ENCODE assay signal across 2 cellular contexts in the genomic region with DNA sequence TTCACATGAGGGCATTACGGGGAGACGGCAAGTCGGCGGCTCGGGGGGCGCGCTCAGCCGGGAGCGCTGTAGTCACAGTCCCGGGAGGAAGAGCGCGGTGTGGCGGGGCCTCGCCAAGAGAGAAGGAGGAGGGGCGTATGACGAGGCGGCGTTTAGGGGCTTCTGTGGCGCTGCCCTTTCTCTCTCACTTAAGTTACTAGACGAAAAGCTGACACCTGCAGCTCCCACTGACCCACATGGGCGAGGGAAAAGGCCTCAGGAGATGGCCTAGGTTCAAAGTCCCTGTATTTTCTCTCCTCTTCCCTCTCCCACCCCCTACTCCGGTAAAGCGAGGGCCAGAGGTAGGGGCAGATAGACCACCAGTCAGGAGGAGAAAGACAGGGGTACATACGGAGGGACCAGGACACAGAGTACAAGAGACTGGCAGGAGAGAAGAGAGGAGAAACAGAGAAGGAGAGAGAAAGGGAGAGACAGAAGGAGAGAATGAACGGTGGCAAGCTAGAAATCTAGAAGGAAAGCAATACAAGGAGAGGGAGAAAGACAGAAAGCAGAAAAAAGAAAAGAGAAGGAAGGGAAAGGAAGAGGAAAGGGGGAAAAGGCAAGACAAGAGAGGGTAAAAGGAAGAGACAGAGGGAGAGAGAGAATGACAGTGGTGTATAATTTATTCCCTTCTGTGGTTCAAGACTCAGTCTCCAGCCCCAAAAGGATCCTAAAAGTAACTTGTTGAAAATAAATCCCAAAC.
TF ChIP-seq lines count a peak whose summit lies in the region.

No MANE protein-coding gene starts in this region.

TF ChIP-seq in SK-N-SH, 30 proteins besides CTCF, POLR2A, EP300 and RAD21 (continued from another document):
- TF ChIP-seq, protein P1, sequence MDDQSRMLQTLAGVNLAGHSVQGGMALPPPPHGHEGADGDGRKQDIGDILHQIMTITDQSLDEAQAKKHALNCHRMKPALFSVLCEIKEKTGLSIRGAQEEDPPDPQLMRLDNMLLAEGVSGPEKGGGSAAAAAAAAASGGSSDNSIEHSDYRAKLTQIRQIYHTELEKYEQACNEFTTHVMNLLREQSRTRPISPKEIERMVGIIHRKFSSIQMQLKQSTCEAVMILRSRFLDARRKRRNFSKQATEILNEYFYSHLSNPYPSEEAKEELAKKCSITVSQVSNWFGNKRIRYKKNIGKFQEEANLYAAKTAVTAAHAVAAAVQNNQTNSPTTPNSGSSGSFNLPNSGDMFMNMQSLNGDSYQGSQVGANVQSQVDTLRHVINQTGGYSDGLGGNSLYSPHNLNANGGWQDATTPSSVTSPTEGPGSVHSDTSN (IDR thresholded peaks at IDR 0.05) = no peak
- TF ChIP-seq FOXM1 (IDR thresholded peaks at IDR 0.05; ENCODE audit: low read depth) = no peak
- TF ChIP-seq, protein P2, sequence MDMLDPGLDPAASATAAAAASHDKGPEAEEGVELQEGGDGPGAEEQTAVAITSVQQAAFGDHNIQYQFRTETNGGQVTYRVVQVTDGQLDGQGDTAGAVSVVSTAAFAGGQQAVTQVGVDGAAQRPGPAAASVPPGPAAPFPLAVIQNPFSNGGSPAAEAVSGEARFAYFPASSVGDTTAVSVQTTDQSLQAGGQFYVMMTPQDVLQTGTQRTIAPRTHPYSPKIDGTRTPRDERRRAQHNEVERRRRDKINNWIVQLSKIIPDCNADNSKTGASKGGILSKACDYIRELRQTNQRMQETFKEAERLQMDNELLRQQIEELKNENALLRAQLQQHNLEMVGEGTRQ (IDR thresholded peaks at IDR 0.05; ENCODE audit: borderline replicate concordance, low read depth, low read length) = no peak
- TF ChIP-seq, protein P3, sequence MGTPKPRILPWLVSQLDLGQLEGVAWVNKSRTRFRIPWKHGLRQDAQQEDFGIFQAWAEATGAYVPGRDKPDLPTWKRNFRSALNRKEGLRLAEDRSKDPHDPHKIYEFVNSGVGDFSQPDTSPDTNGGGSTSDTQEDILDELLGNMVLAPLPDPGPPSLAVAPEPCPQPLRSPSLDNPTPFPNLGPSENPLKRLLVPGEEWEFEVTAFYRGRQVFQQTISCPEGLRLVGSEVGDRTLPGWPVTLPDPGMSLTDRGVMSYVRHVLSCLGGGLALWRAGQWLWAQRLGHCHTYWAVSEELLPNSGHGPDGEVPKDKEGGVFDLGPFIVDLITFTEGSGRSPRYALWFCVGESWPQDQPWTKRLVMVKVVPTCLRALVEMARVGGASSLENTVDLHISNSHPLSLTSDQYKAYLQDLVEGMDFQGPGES (IDR thresholded peaks at IDR 0.05; ENCODE audit: low read depth, low read length) = no peak
- TF ChIP-seq NRF1 (IDR thresholded peaks at IDR 0.05; ENCODE audit: low read depth, low read length) = no peak
- TF ChIP-seq, protein P4, sequence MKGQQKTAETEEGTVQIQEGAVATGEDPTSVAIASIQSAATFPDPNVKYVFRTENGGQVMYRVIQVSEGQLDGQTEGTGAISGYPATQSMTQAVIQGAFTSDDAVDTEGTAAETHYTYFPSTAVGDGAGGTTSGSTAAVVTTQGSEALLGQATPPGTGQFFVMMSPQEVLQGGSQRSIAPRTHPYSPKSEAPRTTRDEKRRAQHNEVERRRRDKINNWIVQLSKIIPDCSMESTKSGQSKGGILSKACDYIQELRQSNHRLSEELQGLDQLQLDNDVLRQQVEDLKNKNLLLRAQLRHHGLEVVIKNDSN (IDR thresholded peaks at IDR 0.05; ENCODE audit: borderline replicate concordance, low read depth) = no peak
- TF ChIP-seq, protein P5, sequence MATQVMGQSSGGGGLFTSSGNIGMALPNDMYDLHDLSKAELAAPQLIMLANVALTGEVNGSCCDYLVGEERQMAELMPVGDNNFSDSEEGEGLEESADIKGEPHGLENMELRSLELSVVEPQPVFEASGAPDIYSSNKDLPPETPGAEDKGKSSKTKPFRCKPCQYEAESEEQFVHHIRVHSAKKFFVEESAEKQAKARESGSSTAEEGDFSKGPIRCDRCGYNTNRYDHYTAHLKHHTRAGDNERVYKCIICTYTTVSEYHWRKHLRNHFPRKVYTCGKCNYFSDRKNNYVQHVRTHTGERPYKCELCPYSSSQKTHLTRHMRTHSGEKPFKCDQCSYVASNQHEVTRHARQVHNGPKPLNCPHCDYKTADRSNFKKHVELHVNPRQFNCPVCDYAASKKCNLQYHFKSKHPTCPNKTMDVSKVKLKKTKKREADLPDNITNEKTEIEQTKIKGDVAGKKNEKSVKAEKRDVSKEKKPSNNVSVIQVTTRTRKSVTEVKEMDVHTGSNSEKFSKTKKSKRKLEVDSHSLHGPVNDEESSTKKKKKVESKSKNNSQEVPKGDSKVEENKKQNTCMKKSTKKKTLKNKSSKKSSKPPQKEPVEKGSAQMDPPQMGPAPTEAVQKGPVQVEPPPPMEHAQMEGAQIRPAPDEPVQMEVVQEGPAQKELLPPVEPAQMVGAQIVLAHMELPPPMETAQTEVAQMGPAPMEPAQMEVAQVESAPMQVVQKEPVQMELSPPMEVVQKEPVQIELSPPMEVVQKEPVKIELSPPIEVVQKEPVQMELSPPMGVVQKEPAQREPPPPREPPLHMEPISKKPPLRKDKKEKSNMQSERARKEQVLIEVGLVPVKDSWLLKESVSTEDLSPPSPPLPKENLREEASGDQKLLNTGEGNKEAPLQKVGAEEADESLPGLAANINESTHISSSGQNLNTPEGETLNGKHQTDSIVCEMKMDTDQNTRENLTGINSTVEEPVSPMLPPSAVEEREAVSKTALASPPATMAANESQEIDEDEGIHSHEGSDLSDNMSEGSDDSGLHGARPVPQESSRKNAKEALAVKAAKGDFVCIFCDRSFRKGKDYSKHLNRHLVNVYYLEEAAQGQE (IDR thresholded peaks at IDR 0.05; ENCODE audit: low read depth, low read length) = no peak
- no peak for TF ChIP-seq CHD2 (IDR thresholded peaks at IDR 0.05; ENCODE audit: low read length, partially characterized antibody)
- TF ChIP-seq RCOR1 (IDR thresholded peaks at IDR 0.05; ENCODE audit: low read length) = no peak

TF ChIP-seq in SK-N-SH treated with all-trans-retinoic acid at 6 μM for 48 hours, 23 proteins besides CTCF, POLR2A, EP300 and RAD21:
- TF ChIP-seq, protein P6, sequence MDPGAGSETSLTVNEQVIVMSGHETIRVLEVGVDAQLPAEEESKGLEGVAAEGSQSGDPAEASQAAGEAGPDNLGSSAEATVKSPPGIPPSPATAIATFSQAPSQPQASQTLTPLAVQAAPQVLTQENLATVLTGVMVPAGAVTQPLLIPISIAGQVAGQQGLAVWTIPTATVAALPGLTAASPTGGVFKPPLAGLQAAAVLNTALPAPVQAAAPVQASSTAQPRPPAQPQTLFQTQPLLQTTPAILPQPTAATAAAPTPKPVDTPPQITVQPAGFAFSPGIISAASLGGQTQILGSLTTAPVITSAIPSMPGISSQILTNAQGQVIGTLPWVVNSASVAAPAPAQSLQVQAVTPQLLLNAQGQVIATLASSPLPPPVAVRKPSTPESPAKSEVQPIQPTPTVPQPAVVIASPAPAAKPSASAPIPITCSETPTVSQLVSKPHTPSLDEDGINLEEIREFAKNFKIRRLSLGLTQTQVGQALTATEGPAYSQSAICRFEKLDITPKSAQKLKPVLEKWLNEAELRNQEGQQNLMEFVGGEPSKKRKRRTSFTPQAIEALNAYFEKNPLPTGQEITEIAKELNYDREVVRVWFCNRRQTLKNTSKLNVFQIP (CRISPR knock-in tag; IDR thresholded peaks at IDR 0.05; ENCODE audit: borderline replicate concordance, low read depth) = no peak
- no peak for TF ChIP-seq TCF4 (CRISPR knock-in tag; IDR thresholded peaks at IDR 0.05; ENCODE audit: borderline replicate concordance)
- TF ChIP-seq, protein P7, sequence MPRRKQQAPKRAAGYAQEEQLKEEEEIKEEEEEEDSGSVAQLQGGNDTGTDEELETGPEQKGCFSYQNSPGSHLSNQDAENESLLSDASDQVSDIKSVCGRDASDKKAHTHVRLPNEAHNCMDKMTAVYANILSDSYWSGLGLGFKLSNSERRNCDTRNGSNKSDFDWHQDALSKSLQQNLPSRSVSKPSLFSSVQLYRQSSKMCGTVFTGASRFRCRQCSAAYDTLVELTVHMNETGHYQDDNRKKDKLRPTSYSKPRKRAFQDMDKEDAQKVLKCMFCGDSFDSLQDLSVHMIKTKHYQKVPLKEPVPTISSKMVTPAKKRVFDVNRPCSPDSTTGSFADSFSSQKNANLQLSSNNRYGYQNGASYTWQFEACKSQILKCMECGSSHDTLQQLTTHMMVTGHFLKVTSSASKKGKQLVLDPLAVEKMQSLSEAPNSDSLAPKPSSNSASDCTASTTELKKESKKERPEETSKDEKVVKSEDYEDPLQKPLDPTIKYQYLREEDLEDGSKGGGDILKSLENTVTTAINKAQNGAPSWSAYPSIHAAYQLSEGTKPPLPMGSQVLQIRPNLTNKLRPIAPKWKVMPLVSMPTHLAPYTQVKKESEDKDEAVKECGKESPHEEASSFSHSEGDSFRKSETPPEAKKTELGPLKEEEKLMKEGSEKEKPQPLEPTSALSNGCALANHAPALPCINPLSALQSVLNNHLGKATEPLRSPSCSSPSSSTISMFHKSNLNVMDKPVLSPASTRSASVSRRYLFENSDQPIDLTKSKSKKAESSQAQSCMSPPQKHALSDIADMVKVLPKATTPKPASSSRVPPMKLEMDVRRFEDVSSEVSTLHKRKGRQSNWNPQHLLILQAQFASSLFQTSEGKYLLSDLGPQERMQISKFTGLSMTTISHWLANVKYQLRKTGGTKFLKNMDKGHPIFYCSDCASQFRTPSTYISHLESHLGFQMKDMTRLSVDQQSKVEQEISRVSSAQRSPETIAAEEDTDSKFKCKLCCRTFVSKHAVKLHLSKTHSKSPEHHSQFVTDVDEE (CRISPR knock-in tag; IDR thresholded peaks at IDR 0.05) = no peak
- TF ChIP-seq, protein P8, sequence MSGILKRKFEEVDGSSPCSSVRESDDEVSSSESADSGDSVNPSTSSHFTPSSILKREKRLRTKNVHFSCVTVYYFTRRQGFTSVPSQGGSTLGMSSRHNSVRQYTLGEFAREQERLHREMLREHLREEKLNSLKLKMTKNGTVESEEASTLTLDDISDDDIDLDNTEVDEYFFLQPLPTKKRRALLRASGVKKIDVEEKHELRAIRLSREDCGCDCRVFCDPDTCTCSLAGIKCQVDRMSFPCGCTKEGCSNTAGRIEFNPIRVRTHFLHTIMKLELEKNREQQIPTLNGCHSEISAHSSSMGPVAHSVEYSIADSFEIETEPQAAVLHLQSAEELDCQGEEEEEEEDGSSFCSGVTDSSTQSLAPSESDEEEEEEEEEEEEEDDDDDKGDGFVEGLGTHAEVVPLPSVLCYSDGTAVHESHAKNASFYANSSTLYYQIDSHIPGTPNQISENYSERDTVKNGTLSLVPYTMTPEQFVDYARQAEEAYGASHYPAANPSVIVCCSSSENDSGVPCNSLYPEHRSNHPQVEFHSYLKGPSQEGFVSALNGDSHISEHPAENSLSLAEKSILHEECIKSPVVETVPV (CRISPR knock-in tag; IDR thresholded peaks at IDR 0.05) = no peak
- TF ChIP-seq SNAI2 (CRISPR knock-in tag; IDR thresholded peaks at IDR 0.05) = no peak
- no peak for TF ChIP-seq ZFP3 (CRISPR knock-in tag; IDR thresholded peaks at IDR 0.05)
- TF ChIP-seq CSDC2 (CRISPR knock-in tag; IDR thresholded peaks at IDR 0.05) = no peak
- no peak for TF ChIP-seq BACH2 (CRISPR knock-in tag; IDR thresholded peaks at IDR 0.05; ENCODE audit: borderline replicate concordance)
- no peak for TF ChIP-seq GLIS3 (CRISPR knock-in tag; IDR thresholded peaks at IDR 0.05)
- TF ChIP-seq ESRRG (CRISPR knock-in tag; IDR thresholded peaks at IDR 0.05) = no peak
- no peak for TF ChIP-seq ZFP30 (CRISPR knock-in tag; IDR thresholded peaks at IDR 0.05)
- no peak for TF ChIP-seq ZNF565 (CRISPR knock-in tag; conservative IDR thresholded peaks at IDR 0.05; ENCODE audit: low read depth)
- TF ChIP-seq PPARA (CRISPR knock-in tag; IDR thresholded peaks at IDR 0.05; ENCODE audit: borderline replicate concordance) = no peak
- TF ChIP-seq ISL1 (CRISPR knock-in tag; IDR thresholded peaks at IDR 0.05) = no peak
- no peak for TF ChIP-seq ARNTL (CRISPR knock-in tag; IDR thresholded peaks at IDR 0.05; ENCODE audit: borderline replicate concordance, low read depth)
- no peak for TF ChIP-seq RARB (CRISPR knock-in tag; IDR thresholded peaks at IDR 0.05)
- TF ChIP-seq, protein P9, sequence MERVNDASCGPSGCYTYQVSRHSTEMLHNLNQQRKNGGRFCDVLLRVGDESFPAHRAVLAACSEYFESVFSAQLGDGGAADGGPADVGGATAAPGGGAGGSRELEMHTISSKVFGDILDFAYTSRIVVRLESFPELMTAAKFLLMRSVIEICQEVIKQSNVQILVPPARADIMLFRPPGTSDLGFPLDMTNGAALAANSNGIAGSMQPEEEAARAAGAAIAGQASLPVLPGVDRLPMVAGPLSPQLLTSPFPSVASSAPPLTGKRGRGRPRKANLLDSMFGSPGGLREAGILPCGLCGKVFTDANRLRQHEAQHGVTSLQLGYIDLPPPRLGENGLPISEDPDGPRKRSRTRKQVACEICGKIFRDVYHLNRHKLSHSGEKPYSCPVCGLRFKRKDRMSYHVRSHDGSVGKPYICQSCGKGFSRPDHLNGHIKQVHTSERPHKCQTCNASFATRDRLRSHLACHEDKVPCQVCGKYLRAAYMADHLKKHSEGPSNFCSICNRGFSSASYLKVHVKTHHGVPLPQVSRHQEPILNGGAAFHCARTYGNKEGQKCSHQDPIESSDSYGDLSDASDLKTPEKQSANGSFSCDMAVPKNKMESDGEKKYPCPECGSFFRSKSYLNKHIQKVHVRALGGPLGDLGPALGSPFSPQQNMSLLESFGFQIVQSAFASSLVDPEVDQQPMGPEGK (CRISPR knock-in tag; IDR thresholded peaks at IDR 0.05; ENCODE audit: borderline replicate concordance) = no peak
- TF ChIP-seq OSR1 (CRISPR knock-in tag; IDR thresholded peaks at IDR 0.05) = no peak
- TF ChIP-seq TOX (CRISPR knock-in tag; IDR thresholded peaks at IDR 0.05; ENCODE audit: borderline replicate concordance) = no peak
- TF ChIP-seq, protein P10, sequence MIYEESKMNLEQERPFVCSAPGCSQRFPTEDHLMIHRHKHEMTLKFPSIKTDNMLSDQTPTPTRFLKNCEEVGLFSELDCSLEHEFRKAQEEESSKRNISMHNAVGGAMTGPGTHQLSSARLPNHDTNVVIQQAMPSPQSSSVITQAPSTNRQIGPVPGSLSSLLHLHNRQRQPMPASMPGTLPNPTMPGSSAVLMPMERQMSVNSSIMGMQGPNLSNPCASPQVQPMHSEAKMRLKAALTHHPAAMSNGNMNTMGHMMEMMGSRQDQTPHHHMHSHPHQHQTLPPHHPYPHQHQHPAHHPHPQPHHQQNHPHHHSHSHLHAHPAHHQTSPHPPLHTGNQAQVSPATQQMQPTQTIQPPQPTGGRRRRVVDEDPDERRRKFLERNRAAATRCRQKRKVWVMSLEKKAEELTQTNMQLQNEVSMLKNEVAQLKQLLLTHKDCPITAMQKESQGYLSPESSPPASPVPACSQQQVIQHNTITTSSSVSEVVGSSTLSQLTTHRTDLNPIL (CRISPR knock-in tag; IDR thresholded peaks at IDR 0.05; ENCODE audit: low read depth) = no peak
